In genomic region chr17:81097134-81097942, GRCh38 we compare ENCODE assay signal across 8 cellular contexts.
DNase-seq lines count a peak whose midpoint lies in the region; ATAC-seq lines count a peak whose summit lies in the region.

No MANE protein-coding gene starts in this region.

- H2AK5ac ChIP-seq in neuronal stem cell (ENCODE audit: low read depth, low read length), result peak overlapping the region; percentile 100

- H3K9me3 ChIP-seq in neuronal stem cell (replicated peaks in 1 of 2; ENCODE audit: control insufficient read depth in 2 of 2, insufficient read depth in 1 of 2, low read depth in 1 of 2, low read length in 2 of 2) (no peaks in the 10 kb centered on the region), subcutaneous abdominal adipose tissue (ENCODE audit: control insufficient read depth in 5 of 5, low read length in 5 of 5) (no peaks in the 10 kb centered on the region)

- DNase-seq in EL (peak; percentile 84), NOMO-1 treated with DMSO at 0.1 percent for 48 hours (lab: John Stamatoyannopoulos, UW; ENCODE audit: unreplicated experiment) (peak; percentile 33), fibroblast of the conjunctiva (ENCODE audit: low read depth) (peak; percentile 67), neuronal stem cell (ENCODE audit: low spot score) (peak; percentile 84), NCI-H1436 (lab: John Stamatoyannopoulos, UW) (no peak)
- peak; percentile 67 for DNase-seq in activated T-helper 9 cell treated with anti-CD3 and anti-CD28 coated beads, Interleukin-2, amount 50 U/mL, for 16 hours (ENCODE audit: low read depth)

- peak overlapping the region; percentile 95 for H2BK5ac ChIP-seq in neuronal stem cell (ENCODE audit: low read length)

- H3K27ac ChIP-seq in neuronal stem cell (replicated peaks; ENCODE audit: low read length) (no peak overlapping the region), subcutaneous abdominal adipose tissue (ENCODE audit: low read depth, low read length) (no peak overlapping the region)

- H3K9ac ChIP-seq in neuronal stem cell (ENCODE audit: low read depth, low read length, poor library complexity) (peak overlapping the region; percentile 86), subcutaneous abdominal adipose tissue (ENCODE audit: low read length in 5 of 5) (peak overlapping the region in 4 of 5 donors; percentile 18 to 72 (median 52))

- H3K79me1 ChIP-seq in neuronal stem cell (ENCODE audit: low read depth, low read length), result no peaks in the 10 kb centered on the region

- no CpG with 5 or more reads among the region's 31 CpGs for WGBS in neuronal stem cell (ENCODE audit: extremely low coverage in 2 of 2, insufficient read length in 2 of 2, insufficient replicate concordance in 1 of 2), 2 donors

- no peak for ATAC-seq in HG03045 (IDR thresholded peaks at IDR 0.05; ENCODE audit: unreplicated experiment)

- H3K4me3 ChIP-seq in neuronal stem cell (ENCODE audit: low read length in 2 of 2), result no peak overlapping the region
- peak overlapping the region in 4 of 5 donors; percentile 34 to 57 (median 44) for H3K4me3 ChIP-seq in subcutaneous abdominal adipose tissue (ENCODE audit: low read depth in 1 of 5, low read length in 5 of 5)

- no peak overlapping the region for H4K91ac ChIP-seq in neuronal stem cell (ENCODE audit: low read depth, low read length, poor library complexity)

- peak overlapping the region; percentile 96 for H3K18ac ChIP-seq in neuronal stem cell (ENCODE audit: low read length)

- H3K36me3 ChIP-seq in neuronal stem cell (replicated peaks in 1 of 2; ENCODE audit: control insufficient read depth in 2 of 2, insufficient read depth in 2 of 2, low read length in 2 of 2) (peaks cover 8 to 12% of the 10 kb centered on the region in 2 donors), subcutaneous abdominal adipose tissue (ENCODE audit: control insufficient read depth in 5 of 5, insufficient read depth in 5 of 5, low read length in 5 of 5) (peaks cover 0 to 15% (median 6%) of the 10 kb centered on the region in 5 donors)

- H2BK15ac ChIP-seq in neuronal stem cell (ENCODE audit: low read length), result peak overlapping the region; percentile 80

- peak overlapping the region; percentile 14 for H3K14ac ChIP-seq in neuronal stem cell (ENCODE audit: low read length)

- peak overlapping the region; percentile 35 for H3K4me2 ChIP-seq in neuronal stem cell (ENCODE audit: insufficient read depth, low read length, poor library complexity, severe bottlenecking)

- H3K4me1 ChIP-seq in neuronal stem cell (ENCODE audit: control insufficient read depth in 2 of 2, insufficient read depth in 1 of 2, low read depth in 1 of 2, low read length in 2 of 2) (peaks cover 53 to 62% of the 10 kb centered on the region in 2 donors), subcutaneous abdominal adipose tissue (ENCODE audit: control insufficient read depth in 5 of 5, insufficient read depth in 5 of 5, low read length in 5 of 5) (peaks cover 6 to 50% (median 31%) of the 10 kb centered on the region in 5 donors)

- no peak overlapping the region for H4K8ac ChIP-seq in neuronal stem cell (ENCODE audit: low read depth, low read length)

- H2BK120ac ChIP-seq in neuronal stem cell (ENCODE audit: low read depth, low read length), result peak overlapping the region; percentile 63

- no peaks in the 10 kb centered on the region for H3K27me3 ChIP-seq in neuronal stem cell (ENCODE audit: control insufficient read depth in 3 of 3, insufficient read depth in 3 of 3, low read depth in 1 of 3, low read length in 3 of 3)
- peaks cover 2 to 33% (median 7%) of the 10 kb centered on the region in 5 donors for H3K27me3 ChIP-seq in subcutaneous abdominal adipose tissue (ENCODE audit: control insufficient read depth in 5 of 5, insufficient read depth in 4 of 5, low read length in 5 of 5)

- H2BK12ac ChIP-seq in neuronal stem cell (ENCODE audit: low read length), result peak overlapping the region; percentile 47

- H3K4ac ChIP-seq in neuronal stem cell (ENCODE audit: low read length), result peak overlapping the region; percentile 42

- H3K23ac ChIP-seq in neuronal stem cell (ENCODE audit: low read depth, low read length, poor library complexity), result peak overlapping the region; percentile 30

- peak overlapping the region; percentile 67 for H2AFZ ChIP-seq in neuronal stem cell (ENCODE audit: low read length)

Comparison
In these comparisons a context has a peak if more than half of its experiments do, and no peak if none do; other contexts are left out.
1. H3K4me3 ChIP-seq: peak in subcutaneous abdominal adipose tissue (4 of 5); none in neuronal stem cell (0 of 2).